15 cellular contexts compared by ENCODE assay signal in the genomic region with DNA sequence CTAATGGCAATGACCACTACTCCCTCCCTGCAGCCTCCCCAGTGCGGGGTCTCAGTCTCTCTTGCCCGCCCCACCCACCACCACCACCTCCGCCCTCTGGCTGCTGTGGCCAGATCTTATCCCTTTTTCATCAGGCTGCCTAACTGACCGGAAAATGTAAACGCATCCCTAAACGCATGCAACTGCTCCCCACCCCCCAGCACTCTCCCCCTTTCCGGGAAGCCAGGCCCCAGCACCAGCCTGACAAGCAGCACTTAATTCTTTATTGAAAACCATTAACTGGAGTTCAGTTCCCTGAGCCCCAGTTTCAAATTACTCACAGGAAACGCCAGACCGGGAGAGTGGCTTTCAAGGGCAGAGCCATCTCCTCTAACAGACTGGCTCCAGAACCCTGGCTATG.
DNase-seq lines count a peak whose midpoint lies in the region; ATAC-seq and TF ChIP-seq lines count a peak whose summit lies in the region.
"Had no signal": no experiment of that assay in that cellular context is flagged by ENCODE, and none has a peak within 500 bp of the region (broad histone marks: within the 10 kb centered on the region; RNA-seq: fewer than 3 reads in every experiment).

No MANE protein-coding gene starts in this region.

- TF ChIP-seq CTCF in PC-9 (conservative IDR thresholded peaks at IDR 0.05): no peak

- no peak for ATAC-seq in GM21360 (IDR thresholded peaks at IDR 0.05; ENCODE audit: unreplicated experiment)
- ATAC-seq: left colon had no signal

- DNase-seq in DMS79 treated with DMSO at 0.1 percent for 48 hours (lab: John Stamatoyannopoulos, UW) (peak; percentile 89), NCI-H2029 (lab: John Stamatoyannopoulos, UW) (peak; percentile 92), NCI-H82 (lab: John Stamatoyannopoulos, UW) (peak; percentile 72), iris pigment epithelial cell (ENCODE audit: low read depth) (peak; percentile 1), PC-9 (no peak), inferior parietal cortex (ENCODE audit: extremely low spot score) (no peak)
- DNase-seq: activated CD4-positive, alpha-beta T cell treated with anti-CD3 and anti-CD28 coated beads, Interleukin-2, amount 50 U/mL, for 1 hour; anterior cingulate cortex; erythroblast; HCEC 1CT; head of caudate nucleus; left colon; NCI-H226 had no signal

- H3K36me3 ChIP-seq in PC-9 (ENCODE audit: low read depth): no peaks in the 10 kb centered on the region

- no peaks in the 10 kb centered on the region for H3K4me1 ChIP-seq in PC-9 (replicated peaks; ENCODE audit: insufficient read depth)

- H2AFZ ChIP-seq in PC-9: no peak overlapping the region

- no peak overlapping the region for H3K4me2 ChIP-seq in PC-9

- intact Hi-C loops in PC-9 (cut with micrococcal nuclease; ENCODE audit: unreplicated experiment): no loop called here

- no peak overlapping the region for H3K4me3 ChIP-seq in PC-9

- CTCF ChIA-PET in PC-9 (lab: Charles Lee): no interaction called here

- no peaks in the 10 kb centered on the region for H4K20me1 ChIP-seq in PC-9 (ENCODE audit: insufficient read depth)

- peaks cover 23% of the 10 kb centered on the region for H3K27me3 ChIP-seq in PC-9 (ENCODE audit: insufficient read depth, low read depth)

- H3K27ac ChIP-seq in PC-9: no peak overlapping the region
- H3K27ac ChIP-seq: RWPE1 had no signal

- POLR2A ChIA-PET in PC-9 (lab: Charles Lee; ENCODE audit: unreplicated experiment): no interaction called here

- H3K9me3 ChIP-seq in PC-9 (ENCODE audit: insufficient read depth, low read depth): no peaks in the 10 kb centered on the region

- no peaks in the 10 kb centered on the region for H3K79me2 ChIP-seq in PC-9 (ENCODE audit: low read depth)

- H3F3A ChIP-seq in PC-9 (ENCODE audit: insufficient read depth, low read depth): no peaks in the 10 kb centered on the region

- BruUV-seq in PC-9 (replicated peaks; lab: Mats Ljungman, UMichigan): no TSS peak

- H3K9me2 ChIP-seq in PC-9 (ENCODE audit: insufficient read depth): no peaks in the 10 kb centered on the region

Comparison
In these comparisons a context has a peak if more than half of its experiments do, and no peak if none do; other contexts are left out.
1. DNase-seq: peak in DMS79 treated with DMSO at 0.1 percent for 48 hours (single experiment), NCI-H2029 (single experiment), NCI-H82 (single experiment) and iris pigment epithelial cell (single experiment); none in PC-9 (0 of 2) and inferior parietal cortex (single experiment).